In the genomic region with DNA sequence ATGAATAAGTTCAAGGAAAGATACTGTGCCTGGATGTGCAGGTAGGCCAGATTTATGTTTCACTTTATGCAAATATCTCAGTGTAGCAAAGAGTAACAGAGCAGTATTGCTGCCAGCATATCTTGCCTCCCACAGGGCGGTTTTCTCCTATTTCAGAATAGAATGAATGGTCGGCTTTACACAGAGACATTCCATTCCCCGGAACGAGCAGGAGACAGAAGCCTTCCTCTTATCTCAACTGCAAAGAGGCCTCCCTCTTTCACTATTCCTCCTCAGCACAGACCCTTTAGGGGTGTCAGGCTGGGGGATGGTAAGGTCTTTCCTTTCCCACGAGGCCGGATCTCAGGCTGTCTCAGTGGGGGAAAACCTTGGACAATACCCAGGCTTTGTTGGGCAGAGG, we compare ENCODE assay signal across 8 cellular contexts. TPM values are rescaled to one million over a fixed set of nuclear protein-coding genes. Genes with fewer than 3 reads are reported as not detected.
DNase-seq lines count a peak whose midpoint lies in the region; ATAC-seq and TF ChIP-seq lines count a peak whose summit lies in the region.
"Not testable (repeated sequence)": the region's sequence is repeated elsewhere in the genome, so short reads cannot be mapped to it uniquely, and the experiment has no call there.

No MANE protein-coding gene starts in this region.

- peak overlapping the region in 3 of 4 donors; percentile 36 to 47 (median 41) for H3K4me3 Mint-ChIP-seq in CD4-positive, CD25-positive, alpha-beta regulatory T cell
- peak overlapping the region; percentile 23 for H3K4me3 Mint-ChIP-seq in activated CD8-positive, alpha-beta T cell treated with anti-CD3 and anti-CD28 coated beads, Interleukin-2, amount 10 ng/mL, durations not matched to agents 7 days and 5 days
- H3K4me3 Mint-ChIP-seq in brain (peak overlapping the region in 3 of 5 experiments; percentile 95 to 98 (median 97)), type B pancreatic cell (peak overlapping the region; percentile 95)

- not testable (repeated sequence) for H2AK5ac ChIP-seq in neuronal stem cell (ENCODE audit: low read depth, low read length)

- H3K9me3 Mint-ChIP-seq in CD4-positive, CD25-positive, alpha-beta regulatory T cell, result peaks cover 0 to 15% (median 5%) of the 10 kb centered on the region in 7 donors
- H3K9me3 Mint-ChIP-seq in activated CD8-positive, alpha-beta T cell treated with anti-CD3 and anti-CD28 coated beads, Interleukin-2, amount 10 ng/mL, durations not matched to agents 7 days and 5 days (ENCODE audit: insufficient read depth), result peaks cover 10% of the 10 kb centered on the region
- peaks cover 4 to 45% (median 39%) of the 10 kb centered on the region in 5 experiments for H3K9me3 Mint-ChIP-seq in brain
- peaks cover 10% of the 10 kb centered on the region for H3K9me3 Mint-ChIP-seq in type B pancreatic cell

- peak overlapping the region in 1 of 3 donors; percentile 48 for H3K27ac Mint-ChIP-seq in CD4-positive, CD25-positive, alpha-beta regulatory T cell
- H3K27ac Mint-ChIP-seq in activated CD8-positive, alpha-beta T cell treated with anti-CD3 and anti-CD28 coated beads, Interleukin-2, amount 10 ng/mL, durations not matched to agents 7 days and 5 days, result not testable (repeated sequence)
- H3K27ac Mint-ChIP-seq in brain (peak overlapping the region in 3 of 5 experiments; percentile 95 to 98 (median 97)), type B pancreatic cell (peak overlapping the region; percentile 98)

- ATAC-seq in CD4-positive, CD25-positive, alpha-beta regulatory T cell (ENCODE audit: low read depth in 2 of 2); activated CD8-positive, alpha-beta T cell treated with anti-CD3 and anti-CD28 coated beads, Interleukin-2, amount 10 ng/mL, durations not matched to agents 7 days and 5 days: not testable (repeated sequence)

- H3K9me2 ChIP-seq in hepatocyte (replicated peaks; ENCODE audit: insufficient read depth), result not testable (repeated sequence)

- TF ChIP-seq CTCF in brain (conservative IDR thresholded peaks at IDR 0.05); hepatocyte (IDR thresholded peaks at IDR 0.05; ENCODE audit: poor library complexity); type B pancreatic cell (conservative IDR thresholded peaks at IDR 0.05): not testable (repeated sequence)

- DNase-seq in CD4-positive, CD25-positive, alpha-beta regulatory T cell; activated CD8-positive, alpha-beta T cell treated with anti-CD3 and anti-CD28 coated beads, Interleukin-2, amount 10 ng/mL, durations not matched to agents 7 days and 5 days; hepatocyte (ENCODE audit: low spot score); type B pancreatic cell (ENCODE audit: extremely low spot score, unreplicated experiment): not testable (repeated sequence)
- DNase-seq in neuronal stem cell (ENCODE audit: low spot score), result peak; percentile 49

- H2BK12ac ChIP-seq in neuronal stem cell (ENCODE audit: low read length), result not testable (repeated sequence)

- H3K27me3 Mint-ChIP-seq in CD4-positive, CD25-positive, alpha-beta regulatory T cell; activated CD8-positive, alpha-beta T cell treated with anti-CD3 and anti-CD28 coated beads, Interleukin-2, amount 10 ng/mL, durations not matched to agents 7 days and 5 days (ENCODE audit: low read depth); type B pancreatic cell: not testable (repeated sequence)
- peaks cover 13% of the 10 kb centered on the region for H3K27me3 Mint-ChIP-seq in brain

- H3K4me1 Mint-ChIP-seq in CD4-positive, CD25-positive, alpha-beta regulatory T cell, result peaks cover 5 to 35% (median 14%) of the 10 kb centered on the region in 4 donors
- H3K4me1 Mint-ChIP-seq in activated CD8-positive, alpha-beta T cell treated with anti-CD3 and anti-CD28 coated beads, Interleukin-2, amount 10 ng/mL, durations not matched to agents 7 days and 5 days (ENCODE audit: low read depth), result peaks cover 21% of the 10 kb centered on the region
- H3K4me1 Mint-ChIP-seq in brain (peaks cover 48% of the 10 kb centered on the region), type B pancreatic cell (ENCODE audit: unreplicated experiment) (peaks cover 24% of the 10 kb centered on the region)

- not testable (repeated sequence) for H3K18ac ChIP-seq in neuronal stem cell (ENCODE audit: low read length)

- H3K23ac ChIP-seq in neuronal stem cell (ENCODE audit: low read depth, low read length, poor library complexity), result not testable (repeated sequence)

- H4K20me1 ChIP-seq in hepatocyte (ENCODE audit: insufficient read depth, poor library complexity, severe bottlenecking), result not testable (repeated sequence)

- H3K4me2 ChIP-seq in hepatocyte (peak overlapping the region; percentile 80), neuronal stem cell (ENCODE audit: insufficient read depth, low read length, poor library complexity, severe bottlenecking) (peak overlapping the region; percentile 59)

- POLR2A ChIA-PET in activated CD8-positive, alpha-beta T cell treated with anti-CD3 and anti-CD28 coated beads, Interleukin-2, amount 10 ng/mL, durations not matched to agents 7 days and 5 days (lab: Charles Lee), result not testable (repeated sequence)

- H3K27me3 ChIP-seq in CD4-positive, CD25-positive, alpha-beta regulatory T cell (ENCODE audit: control insufficient read depth, insufficient read depth, low read length); HUES64 (ENCODE audit: insufficient read depth, low read length); hepatocyte; mucosa of stomach (ENCODE audit: control insufficient read depth, insufficient read depth, low read length); neuronal stem cell (ENCODE audit: control insufficient read depth in 3 of 3, insufficient read depth in 3 of 3, low read depth in 1 of 3, low read length in 3 of 3): not testable (repeated sequence)

- not testable (repeated sequence) for H3K27ac ChIP-seq in CD4-positive, CD25-positive, alpha-beta regulatory T cell (ENCODE audit: insufficient read depth, low read length, poor library complexity, severe bottlenecking)
- peak overlapping the region; percentile 62; the same call in 1 of the 2 replicates for H3K27ac ChIP-seq in HUES64 (ENCODE audit: low read depth, low read length)
- peak overlapping the region; percentile 98 for H3K27ac ChIP-seq in hepatocyte
- H3K27ac ChIP-seq in neuronal stem cell (replicated peaks; ENCODE audit: low read length), result peak overlapping the region; percentile 91

- 72% methylated on average over 6 of the region's 6 CpGs for WGBS in HUES64
- WGBS in hepatocyte (ENCODE audit: low lambda C conversion rate, missing lambda C conversion rate), result 38% methylated on average over 6 of the region's 6 CpGs
- WGBS in neuronal stem cell (ENCODE audit: extremely low coverage in 2 of 2, insufficient read length in 2 of 2, insufficient replicate concordance in 1 of 2), 2 donors, result no CpG with 5 or more reads among the region's 6 CpGs

- H3K79me2 ChIP-seq in hepatocyte, result peaks cover 62% of the 10 kb centered on the region

- H3K36me3 ChIP-seq in CD4-positive, CD25-positive, alpha-beta regulatory T cell (ENCODE audit: control insufficient read depth, insufficient read depth, low read length); hepatocyte (replicated peaks; ENCODE audit: insufficient read depth, low read depth); mucosa of stomach (ENCODE audit: control insufficient read depth, insufficient read depth, low read length): not testable (repeated sequence)
- H3K36me3 ChIP-seq in HUES64 (ENCODE audit: insufficient read depth, low read length) (peaks cover 16% of the 10 kb centered on the region), neuronal stem cell (replicated peaks in 1 of 2; ENCODE audit: control insufficient read depth in 2 of 2, insufficient read depth in 2 of 2, low read length in 2 of 2) (peaks cover 19 to 44% of the 10 kb centered on the region in 2 donors)

- H3K9me3 ChIP-seq in CD4-positive, CD25-positive, alpha-beta regulatory T cell (ENCODE audit: control insufficient read depth in 2 of 2, low read length in 2 of 2); mucosa of stomach (ENCODE audit: control insufficient read depth, low read length): not testable (repeated sequence)
- H3K9me3 ChIP-seq in HUES64 (ENCODE audit: insufficient read depth, low read depth, low read length) (peaks cover 22% of the 10 kb centered on the region), hepatocyte (ENCODE audit: low read depth) (peaks cover 32% of the 10 kb centered on the region), neuronal stem cell (replicated peaks in 1 of 2; ENCODE audit: control insufficient read depth in 2 of 2, insufficient read depth in 1 of 2, low read depth in 1 of 2, low read length in 2 of 2) (peaks cover 30 to 51% of the 10 kb centered on the region in 2 donors)

- H4K91ac ChIP-seq in neuronal stem cell (ENCODE audit: low read depth, low read length, poor library complexity), result not testable (repeated sequence)

- not testable (repeated sequence) for H3K14ac ChIP-seq in neuronal stem cell (ENCODE audit: low read length)

- not testable (repeated sequence) for H3K4ac ChIP-seq in neuronal stem cell (ENCODE audit: low read length)

- H2BK5ac ChIP-seq in neuronal stem cell (ENCODE audit: low read length), result peak overlapping the region; percentile 49

- not testable (repeated sequence) for H4K8ac ChIP-seq in neuronal stem cell (ENCODE audit: low read depth, low read length)

- H3K79me1 ChIP-seq in neuronal stem cell (ENCODE audit: low read depth, low read length), result not testable (repeated sequence)

- not testable (repeated sequence) for H2BK15ac ChIP-seq in neuronal stem cell (ENCODE audit: low read length)

- not testable (repeated sequence) for H3K36me3 Mint-ChIP-seq in CD4-positive, CD25-positive, alpha-beta regulatory T cell; activated CD8-positive, alpha-beta T cell treated with anti-CD3 and anti-CD28 coated beads, Interleukin-2, amount 10 ng/mL, durations not matched to agents 7 days and 5 days (ENCODE audit: low read depth)
- H3K36me3 Mint-ChIP-seq in brain, result peaks cover 55% of the 10 kb centered on the region
- H3K36me3 Mint-ChIP-seq in type B pancreatic cell, result peaks cover 54% of the 10 kb centered on the region

- H2BK120ac ChIP-seq in neuronal stem cell (ENCODE audit: low read depth, low read length), result not testable (repeated sequence)

- H3K4me3 ChIP-seq in CD4-positive, CD25-positive, alpha-beta regulatory T cell (ENCODE audit: low read depth, low read length); hepatocyte; mucosa of stomach (ENCODE audit: low read length): not testable (repeated sequence)
- peak overlapping the region; percentile 11; the same call in 1 of the 2 replicates for H3K4me3 ChIP-seq in HUES64 (ENCODE audit: low read length)
- peak overlapping the region in 1 of 2 donors; percentile 83 for H3K4me3 ChIP-seq in neuronal stem cell (ENCODE audit: low read length in 2 of 2)

- peaks cover 17% of the 10 kb centered on the region for H3K4me1 ChIP-seq in CD4-positive, CD25-positive, alpha-beta regulatory T cell (ENCODE audit: control insufficient read depth, insufficient read depth, low read length, poor library complexity, severe bottlenecking)
- H3K4me1 ChIP-seq in HUES64 (ENCODE audit: insufficient read depth, low read length); mucosa of stomach (ENCODE audit: control insufficient read depth, insufficient read depth, low read length): not testable (repeated sequence)
- H3K4me1 ChIP-seq in hepatocyte (ENCODE audit: insufficient read depth) (peaks cover 17% of the 10 kb centered on the region), neuronal stem cell (ENCODE audit: control insufficient read depth in 2 of 2, insufficient read depth in 1 of 2, low read depth in 1 of 2, low read length in 2 of 2) (peaks cover 3 to 17% of the 10 kb centered on the region in 2 donors)

- H3K9ac ChIP-seq in HUES64 (ENCODE audit: low read depth, low read length); neuronal stem cell (ENCODE audit: low read depth, low read length, poor library complexity): not testable (repeated sequence)
- H3K9ac ChIP-seq in mucosa of stomach (ENCODE audit: low read length), result peak overlapping the region; percentile 47

- CTCF ChIA-PET in activated CD8-positive, alpha-beta T cell treated with anti-CD3 and anti-CD28 coated beads, Interleukin-2, amount 10 ng/mL, durations not matched to agents 7 days and 5 days (lab: Charles Lee), result not testable (repeated sequence)

- H2AFZ ChIP-seq in hepatocyte; neuronal stem cell (ENCODE audit: low read length): not testable (repeated sequence)

RNA-seq across cellular contexts. Expression of gene ZNF69, which starts 2.3 kb away (rescaled TPM):
- total RNA-seq in CD4-positive, CD25-positive, alpha-beta regulatory T cell, result 2.0 TPM
- polyA plus RNA-seq in CD4-positive, CD25-positive, alpha-beta regulatory T cell, result 1 to 10 TPM in 2 of 4 donors, under 1 TPM in 2; 0.86 to 2.6 (median 1.5) TPM
- 14.3 TPM for polyA plus RNA-seq in HUES64 (2013, experiment 1 of 2)
- polyA plus RNA-seq in HUES64 (2013, experiment 2 of 2), result 15.8 TPM
- total RNA-seq in activated CD8-positive, alpha-beta T cell treated with anti-CD3 and anti-CD28 coated beads, Interleukin-2, amount 10 ng/mL, durations not matched to agents 7 days and 5 days, result 1 to 10 TPM; 3.4 to 4.0 TPM
- polyA plus RNA-seq in brain (ENCODE audit: insufficient read depth, low read depth, low replicate concordance) (0.92 TPM), hepatocyte (13.7 and 13.8 TPM in 2 replicates)
- total RNA-seq in hepatocyte (24.6 and 51.7 TPM in 2 replicates), type B pancreatic cell (ENCODE audit: low replicate concordance) (18.6 and 20.1 TPM in 2 replicates)
- 13.4 TPM for polyA plus RNA-seq in neuronal stem cell (2013, experiment 1 of 2)
- polyA plus RNA-seq in neuronal stem cell (2013, experiment 2 of 2), result 14.6 TPM

RNA-seq across cellular contexts. Expression of gene ZNF700, which starts 35.0 kb away (rescaled TPM):
- total RNA-seq in CD4-positive, CD25-positive, alpha-beta regulatory T cell, result 17.1 TPM
- polyA plus RNA-seq in CD4-positive, CD25-positive, alpha-beta regulatory T cell, result 1 to 10 TPM; 3.6 to 5.1 (median 4.3) TPM
- polyA plus RNA-seq in HUES64 (2013, experiment 1 of 2), result 7.4 TPM
- 7.9 TPM for polyA plus RNA-seq in HUES64 (2013, experiment 2 of 2)
- 10 to 100 TPM; 22.7 to 25.7 TPM for total RNA-seq in activated CD8-positive, alpha-beta T cell treated with anti-CD3 and anti-CD28 coated beads, Interleukin-2, amount 10 ng/mL, durations not matched to agents 7 days and 5 days
- polyA plus RNA-seq in brain (ENCODE audit: insufficient read depth, low read depth, low replicate concordance), result 1.1 TPM
- 7.5 and 11.7 TPM in 2 replicates for total RNA-seq in hepatocyte
- 3.6 and 5.6 TPM in 2 replicates for polyA plus RNA-seq in hepatocyte
- polyA plus RNA-seq in neuronal stem cell (2013, experiment 1 of 2), result 5.8 TPM
- polyA plus RNA-seq in neuronal stem cell (2013, experiment 2 of 2), result 5.6 TPM
- total RNA-seq in type B pancreatic cell (ENCODE audit: low replicate concordance), result 14.1 and 16.1 TPM in 2 replicates

RNA-seq across cellular contexts. Expression of gene ZNF439, which starts 41.4 kb away (rescaled TPM):
- total RNA-seq in CD4-positive, CD25-positive, alpha-beta regulatory T cell, result 6.0 TPM
- 1 to 10 TPM in 2 of 4 donors, under 1 TPM in 2; 0.60 to 4.6 (median 2.2) TPM for polyA plus RNA-seq in CD4-positive, CD25-positive, alpha-beta regulatory T cell
- 1.8 TPM for polyA plus RNA-seq in HUES64 (2013, experiment 1 of 2)
- polyA plus RNA-seq in HUES64 (2013, experiment 2 of 2), result 3.0 TPM
- total RNA-seq in activated CD8-positive, alpha-beta T cell treated with anti-CD3 and anti-CD28 coated beads, Interleukin-2, amount 10 ng/mL, durations not matched to agents 7 days and 5 days, result 10 to 100 TPM in 1 of 2 experiments, 1 to 10 TPM in 1; 9.7 to 10.2 TPM
- polyA plus RNA-seq in brain (ENCODE audit: insufficient read depth, low read depth, low replicate concordance) (2.5 TPM), hepatocyte (2.3 and 2.6 TPM in 2 replicates)
- total RNA-seq in hepatocyte (3.8 and 4.6 TPM in 2 replicates), type B pancreatic cell (ENCODE audit: low replicate concordance) (2.1 and 2.5 TPM in 2 replicates)
- 0.74 TPM for polyA plus RNA-seq in neuronal stem cell (2013, experiment 1 of 2)
- polyA plus RNA-seq in neuronal stem cell (2013, experiment 2 of 2), result 0.80 TPM

Comparison
In these comparisons a context has a peak if more than half of its experiments do, and no peak if none do; other contexts are left out.
1. H3K4me3 Mint-ChIP-seq: peak in every context shown above with its lines; median percentile 97 in brain; 95 in type B pancreatic cell; 41 in CD4-positive, CD25-positive, alpha-beta regulatory T cell; 23 in activated CD8-positive, alpha-beta T cell treated with anti-CD3 and anti-CD28 coated beads, Interleukin-2, amount 10 ng/mL, durations not matched to agents 7 days and 5 days.